8 cellular contexts compared by ENCODE assay signal in the genomic region with DNA sequence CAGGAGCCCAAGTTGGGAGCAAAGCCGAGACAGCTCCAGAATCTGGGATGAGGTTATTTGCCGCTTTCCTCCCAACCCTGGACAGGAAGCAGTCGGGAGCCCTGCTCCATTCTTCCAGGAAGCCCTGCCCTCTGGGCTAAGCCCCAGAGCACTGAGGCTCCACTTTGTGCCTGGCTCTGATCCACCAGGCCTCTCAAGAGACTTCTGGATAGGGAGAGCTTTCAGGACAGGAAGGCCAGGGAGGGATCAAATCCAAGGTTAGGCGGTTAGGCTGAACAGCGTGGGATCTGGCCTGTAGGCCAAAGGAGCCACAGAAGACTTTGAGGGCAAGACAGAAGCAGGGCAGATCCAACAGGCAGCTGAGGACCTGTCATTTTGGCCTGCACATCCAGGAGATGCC. TPM values are rescaled to one million over a fixed set of nuclear protein-coding genes. Genes with fewer than 3 reads are reported as not detected.
DNase-seq lines count a peak whose midpoint lies in the region; ATAC-seq and TF ChIP-seq lines count a peak whose summit lies in the region.

No MANE protein-coding gene starts in this region.

- peak; percentile 57 for DNase-seq in LHCN-M2 (ENCODE audit: low read depth)
- no peak for DNase-seq in chondrocyte (ENCODE audit: low spot score)
- no peak for DNase-seq in memory B cell (ENCODE audit: low spot score in 2 of 2)
- no peak for DNase-seq in type B pancreatic cell (ENCODE audit: extremely low spot score, unreplicated experiment)
- DNase-seq in NOMO-1 treated with DMSO at 0.1 percent for 48 hours (lab: John Stamatoyannopoulos, UW; ENCODE audit: unreplicated experiment), result no peak
- DNase-seq in NCI-H146 (lab: John Stamatoyannopoulos, UW), result no peak

- TF ChIP-seq CTCF in C4-2B (conservative IDR thresholded peaks at IDR 0.05) (no peak), chondrocyte (IDR thresholded peaks at IDR 0.05) (no peak), type B pancreatic cell (conservative IDR thresholded peaks at IDR 0.05) (no peak)

- peaks cover 85% of the 10 kb centered on the region for H3K4me1 Mint-ChIP-seq in chondrocyte (ENCODE audit: low read depth)
- H3K4me1 Mint-ChIP-seq in memory B cell, result peaks cover 34% of the 10 kb centered on the region
- H3K4me1 Mint-ChIP-seq in type B pancreatic cell (ENCODE audit: unreplicated experiment), result peaks cover 22% of the 10 kb centered on the region

- H3K36me3 Mint-ChIP-seq in chondrocyte (ENCODE audit: low read depth), result no peaks in the 10 kb centered on the region
- H3K36me3 Mint-ChIP-seq in memory B cell, result peaks cover 7% of the 10 kb centered on the region
- H3K36me3 Mint-ChIP-seq in type B pancreatic cell, result no peaks in the 10 kb centered on the region

- H3K9me3 Mint-ChIP-seq in chondrocyte (ENCODE audit: low read depth), result no peaks in the 10 kb centered on the region
- no peaks in the 10 kb centered on the region for H3K9me3 Mint-ChIP-seq in memory B cell
- H3K9me3 Mint-ChIP-seq in type B pancreatic cell, result no peaks in the 10 kb centered on the region

- H3K27ac ChIP-seq in C4-2B, result peak overlapping the region; percentile 65

- no peak for ATAC-seq in memory B cell (ENCODE audit: low read depth)
- ATAC-seq in HG03457 (IDR thresholded peaks at IDR 0.05; ENCODE audit: unreplicated experiment), result no peak

- H3K4me3 Mint-ChIP-seq in chondrocyte (ENCODE audit: unreplicated experiment) (peak overlapping the region; percentile 78), memory B cell (peak overlapping the region; percentile 88), type B pancreatic cell (peak overlapping the region; percentile 83)

- H3K27me3 Mint-ChIP-seq in chondrocyte (ENCODE audit: low read depth), result no peaks in the 10 kb centered on the region
- no peaks in the 10 kb centered on the region for H3K27me3 Mint-ChIP-seq in memory B cell
- no peaks in the 10 kb centered on the region for H3K27me3 Mint-ChIP-seq in type B pancreatic cell

- peak overlapping the region; percentile 69 for H3K27ac Mint-ChIP-seq in chondrocyte (ENCODE audit: unreplicated experiment)
- H3K27ac Mint-ChIP-seq in memory B cell, result no peak overlapping the region
- peak overlapping the region; percentile 63 for H3K27ac Mint-ChIP-seq in type B pancreatic cell

RNA-seq across cellular contexts. Expression of gene STOML1, which starts 0.8 kb away (rescaled TPM):
- total RNA-seq in LHCN-M2 (2014; rRNA removed) (28.1 and 29.9 TPM in 2 replicates), chondrocyte (18.0 to 26.4 TPM (median 18.9 TPM) in 3 replicates), type B pancreatic cell (ENCODE audit: low replicate concordance) (10.4 and 10.8 TPM in 2 replicates)
- 29.7 TPM for polyA plus RNA-seq in LHCN-M2 (2012)

RNA-seq across cellular contexts. Expression of gene PML, which starts 3.3 kb away (rescaled TPM):
- total RNA-seq in LHCN-M2 (2014; rRNA removed), result 67.5 and 78.6 TPM in 2 replicates
- 66.2 TPM for polyA plus RNA-seq in LHCN-M2 (2012)
- total RNA-seq in chondrocyte, result 38.8 to 44.3 TPM (median 40.0 TPM) in 3 replicates
- total RNA-seq in type B pancreatic cell (ENCODE audit: low replicate concordance), result 28.7 and 29.8 TPM in 2 replicates
